Comparison of ENCODE assay signal across 1 cellular context in genomic region chr11:132361011-132361550, GRCh38.
TF ChIP-seq lines count a peak whose summit lies in the region.

No MANE protein-coding gene starts in this region.

TF ChIP-seq in WTC11, 78 proteins besides CTCF, POLR2A, EP300 and RAD21 (continued from another document):
- TF ChIP-seq ATF6 (CRISPR knock-in tag; IDR thresholded peaks at IDR 0.05): no peak
- no peak for TF ChIP-seq E2F5 (CRISPR knock-in tag; IDR thresholded peaks at IDR 0.05)
- TF ChIP-seq MLX (CRISPR knock-in tag; IDR thresholded peaks at IDR 0.05): no peak
- TF ChIP-seq NFATC4 (CRISPR knock-in tag; IDR thresholded peaks at IDR 0.05): no peak
TF ChIP-seq in WTC11: peak in this region for 0.
